In the genomic region with DNA sequence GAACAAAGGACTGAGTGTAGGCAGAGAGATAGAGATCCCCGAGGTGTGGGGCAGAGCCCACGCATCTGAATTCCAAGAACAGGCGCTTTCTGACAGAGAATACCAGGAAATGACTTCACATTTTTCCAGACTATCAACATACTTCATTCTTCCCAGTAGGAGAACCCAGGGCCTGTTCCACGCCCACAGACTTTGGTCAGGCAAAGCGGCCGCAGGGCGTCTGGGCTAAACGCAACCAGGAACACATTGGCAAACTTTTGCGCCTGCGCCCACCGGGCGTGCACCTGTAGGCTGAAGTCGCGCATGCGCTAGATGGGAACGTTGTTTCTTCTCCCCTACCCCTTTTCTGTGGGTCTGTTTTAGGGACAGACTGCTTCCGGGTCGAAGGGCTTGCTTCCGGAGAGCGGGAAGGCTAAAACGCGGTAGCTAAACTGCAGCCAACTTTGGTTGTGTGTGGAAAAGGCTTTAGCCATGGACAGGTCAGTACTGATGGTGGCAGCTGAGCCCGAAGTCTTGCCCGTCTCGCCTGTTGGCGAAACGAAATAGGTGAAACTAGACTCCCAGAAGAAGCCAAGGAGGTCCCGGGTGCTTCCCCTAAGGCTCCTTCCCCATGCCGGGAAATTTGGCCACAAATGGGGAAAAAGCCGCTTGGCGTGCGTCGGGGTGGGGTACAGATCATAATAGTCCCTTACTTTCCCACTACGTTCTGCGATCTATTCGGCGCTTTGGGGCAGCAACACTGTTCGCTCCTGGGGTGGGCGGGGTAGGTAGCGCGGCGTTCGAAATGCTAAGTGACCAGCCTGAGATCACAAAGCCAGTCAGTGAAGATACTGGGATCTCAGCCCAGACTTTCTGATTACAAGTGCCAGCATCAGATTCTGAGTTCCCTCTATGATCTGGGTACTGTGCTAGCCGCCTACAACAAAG, we compare ENCODE assay signal across 1 cellular context.
TF ChIP-seq lines count a peak whose summit lies in the region.

Gene NUP107, plus strand, starts transcription at position 384 of the 927 bp plus-strand sequence. Its CDS starts 88 bp downstream, at position 472.

TF ChIP-seq in GM23338, 12 proteins besides CTCF, POLR2A, EP300 and RAD21:
- TF ChIP-seq, protein P1, sequence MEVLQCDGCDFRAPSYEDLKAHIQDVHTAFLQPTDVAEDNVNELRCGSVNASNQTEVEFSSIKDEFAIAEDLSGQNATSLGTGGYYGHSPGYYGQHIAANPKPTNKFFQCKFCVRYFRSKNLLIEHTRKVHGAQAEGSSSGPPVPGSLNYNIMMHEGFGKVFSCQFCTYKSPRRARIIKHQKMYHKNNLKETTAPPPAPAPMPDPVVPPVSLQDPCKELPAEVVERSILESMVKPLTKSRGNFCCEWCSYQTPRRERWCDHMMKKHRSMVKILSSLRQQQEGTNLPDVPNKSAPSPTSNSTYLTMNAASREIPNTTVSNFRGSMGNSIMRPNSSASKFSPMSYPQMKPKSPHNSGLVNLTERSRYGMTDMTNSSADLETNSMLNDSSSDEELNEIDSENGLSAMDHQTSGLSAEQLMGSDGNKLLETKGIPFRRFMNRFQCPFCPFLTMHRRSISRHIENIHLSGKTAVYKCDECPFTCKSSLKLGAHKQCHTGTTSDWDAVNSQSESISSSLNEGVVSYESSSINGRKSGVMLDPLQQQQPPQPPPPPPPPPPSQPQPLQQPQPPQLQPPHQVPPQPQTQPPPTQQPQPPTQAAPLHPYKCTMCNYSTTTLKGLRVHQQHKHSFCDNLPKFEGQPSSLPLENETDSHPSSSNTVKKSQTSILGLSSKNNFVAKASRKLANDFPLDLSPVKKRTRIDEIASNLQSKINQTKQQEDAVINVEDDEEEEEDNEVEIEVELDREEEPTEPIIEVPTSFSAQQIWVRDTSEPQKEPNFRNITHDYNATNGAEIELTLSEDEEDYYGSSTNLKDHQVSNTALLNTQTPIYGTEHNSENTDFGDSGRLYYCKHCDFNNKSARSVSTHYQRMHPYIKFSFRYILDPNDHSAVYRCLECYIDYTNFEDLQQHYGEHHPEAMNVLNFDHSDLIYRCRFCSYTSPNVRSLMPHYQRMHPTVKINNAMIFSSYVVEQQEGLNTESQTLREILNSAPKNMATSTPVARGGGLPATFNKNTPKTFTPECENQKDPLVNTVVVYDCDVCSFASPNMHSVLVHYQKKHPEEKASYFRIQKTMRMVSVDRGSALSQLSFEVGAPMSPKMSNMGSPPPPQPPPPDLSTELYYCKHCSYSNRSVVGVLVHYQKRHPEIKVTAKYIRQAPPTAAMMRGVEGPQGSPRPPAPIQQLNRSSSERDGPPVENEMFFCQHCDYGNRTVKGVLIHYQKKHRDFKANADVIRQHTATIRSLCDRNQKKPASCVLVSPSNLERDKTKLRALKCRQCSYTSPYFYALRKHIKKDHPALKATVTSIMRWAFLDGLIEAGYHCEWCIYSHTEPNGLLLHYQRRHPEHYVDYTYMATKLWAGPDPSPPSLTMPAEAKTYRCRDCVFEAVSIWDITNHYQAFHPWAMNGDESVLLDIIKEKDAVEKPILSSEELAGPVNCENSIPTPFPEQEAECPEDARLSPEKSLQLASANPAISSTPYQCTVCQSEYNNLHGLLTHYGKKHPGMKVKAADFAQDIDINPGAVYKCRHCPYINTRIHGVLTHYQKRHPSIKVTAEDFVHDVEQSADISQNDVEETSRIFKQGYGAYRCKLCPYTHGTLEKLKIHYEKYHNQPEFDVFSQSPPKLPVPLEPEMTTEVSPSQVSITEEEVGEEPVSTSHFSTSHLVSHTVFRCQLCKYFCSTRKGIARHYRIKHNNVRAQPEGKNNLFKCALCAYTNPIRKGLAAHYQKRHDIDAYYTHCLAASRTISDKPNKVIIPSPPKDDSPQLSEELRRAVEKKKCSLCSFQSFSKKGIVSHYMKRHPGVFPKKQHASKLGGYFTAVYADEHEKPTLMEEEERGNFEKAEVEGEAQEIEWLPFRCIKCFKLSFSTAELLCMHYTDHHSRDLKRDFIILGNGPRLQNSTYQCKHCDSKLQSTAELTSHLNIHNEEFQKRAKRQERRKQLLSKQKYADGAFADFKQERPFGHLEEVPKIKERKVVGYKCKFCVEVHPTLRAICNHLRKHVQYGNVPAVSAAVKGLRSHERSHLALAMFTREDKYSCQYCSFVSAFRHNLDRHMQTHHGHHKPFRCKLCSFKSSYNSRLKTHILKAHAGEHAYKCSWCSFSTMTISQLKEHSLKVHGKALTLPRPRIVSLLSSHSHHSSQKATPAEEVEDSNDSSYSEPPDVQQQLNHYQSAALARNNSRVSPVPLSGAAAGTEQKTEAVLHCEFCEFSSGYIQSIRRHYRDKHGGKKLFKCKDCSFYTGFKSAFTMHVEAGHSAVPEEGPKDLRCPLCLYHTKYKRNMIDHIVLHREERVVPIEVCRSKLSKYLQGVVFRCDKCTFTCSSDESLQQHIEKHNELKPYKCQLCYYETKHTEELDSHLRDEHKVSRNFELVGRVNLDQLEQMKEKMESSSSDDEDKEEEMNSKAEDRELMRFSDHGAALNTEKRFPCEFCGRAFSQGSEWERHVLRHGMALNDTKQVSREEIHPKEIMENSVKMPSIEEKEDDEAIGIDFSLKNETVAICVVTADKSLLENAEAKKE (CRISPR knock-in tag; IDR thresholded peaks at IDR 0.05): no peak
- TF ChIP-seq ZNF114 (CRISPR knock-in tag; IDR thresholded peaks at IDR 0.05): no peak
- no peak for TF ChIP-seq ZNF331 (CRISPR knock-in tag; IDR thresholded peaks at IDR 0.05; ENCODE audit: low read depth)
- TF ChIP-seq, protein P2, sequence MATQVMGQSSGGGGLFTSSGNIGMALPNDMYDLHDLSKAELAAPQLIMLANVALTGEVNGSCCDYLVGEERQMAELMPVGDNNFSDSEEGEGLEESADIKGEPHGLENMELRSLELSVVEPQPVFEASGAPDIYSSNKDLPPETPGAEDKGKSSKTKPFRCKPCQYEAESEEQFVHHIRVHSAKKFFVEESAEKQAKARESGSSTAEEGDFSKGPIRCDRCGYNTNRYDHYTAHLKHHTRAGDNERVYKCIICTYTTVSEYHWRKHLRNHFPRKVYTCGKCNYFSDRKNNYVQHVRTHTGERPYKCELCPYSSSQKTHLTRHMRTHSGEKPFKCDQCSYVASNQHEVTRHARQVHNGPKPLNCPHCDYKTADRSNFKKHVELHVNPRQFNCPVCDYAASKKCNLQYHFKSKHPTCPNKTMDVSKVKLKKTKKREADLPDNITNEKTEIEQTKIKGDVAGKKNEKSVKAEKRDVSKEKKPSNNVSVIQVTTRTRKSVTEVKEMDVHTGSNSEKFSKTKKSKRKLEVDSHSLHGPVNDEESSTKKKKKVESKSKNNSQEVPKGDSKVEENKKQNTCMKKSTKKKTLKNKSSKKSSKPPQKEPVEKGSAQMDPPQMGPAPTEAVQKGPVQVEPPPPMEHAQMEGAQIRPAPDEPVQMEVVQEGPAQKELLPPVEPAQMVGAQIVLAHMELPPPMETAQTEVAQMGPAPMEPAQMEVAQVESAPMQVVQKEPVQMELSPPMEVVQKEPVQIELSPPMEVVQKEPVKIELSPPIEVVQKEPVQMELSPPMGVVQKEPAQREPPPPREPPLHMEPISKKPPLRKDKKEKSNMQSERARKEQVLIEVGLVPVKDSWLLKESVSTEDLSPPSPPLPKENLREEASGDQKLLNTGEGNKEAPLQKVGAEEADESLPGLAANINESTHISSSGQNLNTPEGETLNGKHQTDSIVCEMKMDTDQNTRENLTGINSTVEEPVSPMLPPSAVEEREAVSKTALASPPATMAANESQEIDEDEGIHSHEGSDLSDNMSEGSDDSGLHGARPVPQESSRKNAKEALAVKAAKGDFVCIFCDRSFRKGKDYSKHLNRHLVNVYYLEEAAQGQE (IDR thresholded peaks at IDR 0.05; ENCODE audit: unreplicated experiment): no peak
- TF ChIP-seq NANOG (IDR thresholded peaks at IDR 0.05; ENCODE audit: borderline replicate concordance): no peak
- TF ChIP-seq ETS1 (IDR thresholded peaks at IDR 0.05): peak; percentile 96
- peak; percentile 95 for TF ChIP-seq POLR2AphosphoS5 (IDR thresholded peaks at IDR 0.05; ENCODE audit: low read depth)
- TF ChIP-seq EZH2phosphoT487 (IDR thresholded peaks at IDR 0.05; ENCODE audit: unreplicated experiment): no peak
- no peak for TF ChIP-seq STAT1 (IDR thresholded peaks at IDR 0.05; ENCODE audit: unreplicated experiment)
- TF ChIP-seq JUNB (IDR thresholded peaks at IDR 0.05; ENCODE audit: unreplicated experiment): no peak
